Comparison of ENCODE assay signal across 1 cellular context in genomic region chr7:2687338-2687869, GRCh38.
TF ChIP-seq lines count a peak whose summit lies in the region.

No MANE protein-coding gene starts in this region.

TF ChIP-seq in GM12878, 131 proteins besides CTCF, POLR2A, EP300 and RAD21:
- no peak for TF ChIP-seq SRF (IDR thresholded peaks at IDR 0.05; ENCODE audit: low read depth in 2 of 2, low read length in 2 of 2)
- no peak for TF ChIP-seq IKZF2 (IDR thresholded peaks at IDR 0.05)
- TF ChIP-seq ZNF274 (IDR thresholded peaks at IDR 0.05; ENCODE audit: insufficient read depth, insufficient read length): no peak
- TF ChIP-seq, protein P1, sequence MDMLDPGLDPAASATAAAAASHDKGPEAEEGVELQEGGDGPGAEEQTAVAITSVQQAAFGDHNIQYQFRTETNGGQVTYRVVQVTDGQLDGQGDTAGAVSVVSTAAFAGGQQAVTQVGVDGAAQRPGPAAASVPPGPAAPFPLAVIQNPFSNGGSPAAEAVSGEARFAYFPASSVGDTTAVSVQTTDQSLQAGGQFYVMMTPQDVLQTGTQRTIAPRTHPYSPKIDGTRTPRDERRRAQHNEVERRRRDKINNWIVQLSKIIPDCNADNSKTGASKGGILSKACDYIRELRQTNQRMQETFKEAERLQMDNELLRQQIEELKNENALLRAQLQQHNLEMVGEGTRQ (IDR thresholded peaks at IDR 0.05; ENCODE audit: borderline replicate concordance, low read depth, low read length): no peak
- TF ChIP-seq CREM (IDR thresholded peaks at IDR 0.05; ENCODE audit: low read depth): no peak
- TF ChIP-seq ZBTB4 (CRISPR knock-in tag; IDR thresholded peaks at IDR 0.05): no peak
- TF ChIP-seq ZBED1 (IDR thresholded peaks at IDR 0.05; ENCODE audit: borderline replicate concordance): no peak
- no peak for TF ChIP-seq SMC3 (IDR thresholded peaks at IDR 0.05; ENCODE audit: borderline replicate concordance, low read length)
- no peak for TF ChIP-seq POU2F2 (IDR thresholded peaks at IDR 0.05; ENCODE audit: borderline replicate concordance, low read depth, low read length)
- TF ChIP-seq ZNF207 (IDR thresholded peaks at IDR 0.05; ENCODE audit: borderline replicate concordance): no peak
- TF ChIP-seq ZSCAN29 (IDR thresholded peaks at IDR 0.05): no peak
- TF ChIP-seq, protein P2, sequence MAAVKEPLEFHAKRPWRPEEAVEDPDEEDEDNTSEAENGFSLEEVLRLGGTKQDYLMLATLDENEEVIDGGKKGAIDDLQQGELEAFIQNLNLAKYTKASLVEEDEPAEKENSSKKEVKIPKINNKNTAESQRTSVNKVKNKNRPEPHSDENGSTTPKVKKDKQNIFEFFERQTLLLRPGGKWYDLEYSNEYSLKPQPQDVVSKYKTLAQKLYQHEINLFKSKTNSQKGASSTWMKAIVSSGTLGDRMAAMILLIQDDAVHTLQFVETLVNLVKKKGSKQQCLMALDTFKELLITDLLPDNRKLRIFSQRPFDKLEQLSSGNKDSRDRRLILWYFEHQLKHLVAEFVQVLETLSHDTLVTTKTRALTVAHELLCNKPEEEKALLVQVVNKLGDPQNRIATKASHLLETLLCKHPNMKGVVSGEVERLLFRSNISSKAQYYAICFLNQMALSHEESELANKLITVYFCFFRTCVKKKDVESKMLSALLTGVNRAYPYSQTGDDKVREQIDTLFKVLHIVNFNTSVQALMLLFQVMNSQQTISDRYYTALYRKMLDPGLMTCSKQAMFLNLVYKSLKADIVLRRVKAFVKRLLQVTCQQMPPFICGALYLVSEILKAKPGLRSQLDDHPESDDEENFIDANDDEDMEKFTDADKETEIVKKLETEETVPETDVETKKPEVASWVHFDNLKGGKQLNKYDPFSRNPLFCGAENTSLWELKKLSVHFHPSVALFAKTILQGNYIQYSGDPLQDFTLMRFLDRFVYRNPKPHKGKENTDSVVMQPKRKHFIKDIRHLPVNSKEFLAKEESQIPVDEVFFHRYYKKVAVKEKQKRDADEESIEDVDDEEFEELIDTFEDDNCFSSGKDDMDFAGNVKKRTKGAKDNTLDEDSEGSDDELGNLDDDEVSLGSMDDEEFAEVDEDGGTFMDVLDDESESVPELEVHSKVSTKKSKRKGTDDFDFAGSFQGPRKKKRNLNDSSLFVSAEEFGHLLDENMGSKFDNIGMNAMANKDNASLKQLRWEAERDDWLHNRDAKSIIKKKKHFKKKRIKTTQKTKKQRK (IDR thresholded peaks at IDR 0.05; ENCODE audit: low read depth, low read length): no peak
- no peak for TF ChIP-seq SIN3A (IDR thresholded peaks at IDR 0.05; ENCODE audit: low read depth, low read length)
- no peak for TF ChIP-seq PAX8 (IDR thresholded peaks at IDR 0.05)
- no peak for TF ChIP-seq DPF2 (IDR thresholded peaks at IDR 0.05)
- TF ChIP-seq POLR2AphosphoS5 (IDR thresholded peaks at IDR 0.05; ENCODE audit: low read length): no peak
- no peak for TF ChIP-seq HDAC2 (IDR thresholded peaks at IDR 0.05)
